ENCODE assay signal across 8 cellular contexts in genomic region chr11:57742087-57742452, GRCh38. TPM values are rescaled to one million over a fixed set of nuclear protein-coding genes. Genes with fewer than 3 reads are reported as not detected.
DNase-seq lines count a peak whose midpoint lies in the region; ATAC-seq and TF ChIP-seq lines count a peak whose summit lies in the region.

No MANE protein-coding gene starts in this region.

- peak overlapping the region; percentile 95 for H3K9ac ChIP-seq in SK-N-SH
- peak overlapping the region; percentile 88 to 98 (median 93) for H3K9ac ChIP-seq in subcutaneous abdominal adipose tissue (ENCODE audit: low read length in 5 of 5)

- peaks cover 39% of the 10 kb centered on the region for H3K4me1 Mint-ChIP-seq in activated CD8-positive, alpha-beta T cell treated with anti-CD3 and anti-CD28 coated beads for 36 hours (ENCODE audit: low read depth)

- peak overlapping the region; percentile 97 for H3K27ac Mint-ChIP-seq in activated CD8-positive, alpha-beta T cell treated with anti-CD3 and anti-CD28 coated beads for 36 hours

- H3K9me3 ChIP-seq in SK-N-SH (no peaks in the 10 kb centered on the region), iPS-18c (ENCODE audit: control insufficient read depth, insufficient read depth, low read length) (no peaks in the 10 kb centered on the region), subcutaneous abdominal adipose tissue (ENCODE audit: control insufficient read depth in 5 of 5, low read length in 5 of 5) (no peaks in the 10 kb centered on the region)

- H3K27ac ChIP-seq in SK-N-SH (ENCODE audit: low read depth in 2 of 2, low read length in 1 of 2) (peak overlapping the region; percentile 85 to 88), subcutaneous abdominal adipose tissue (ENCODE audit: low read depth, low read length) (peak overlapping the region; percentile 89)

- TF ChIP-seq CTCF in SK-N-SH (IDR thresholded peaks at IDR 0.05), result no peak
- TF ChIP-seq CTCF in activated CD8-positive, alpha-beta T cell treated with anti-CD3 and anti-CD28 coated beads for 36 hours (IDR thresholded peaks at IDR 0.05), result no peak

- peak overlapping the region; percentile 54; the same call in 1 of the 2 replicates for H2AFZ ChIP-seq in SK-N-SH (ENCODE audit: low read depth)

- H3F3A ChIP-seq in SK-N-SH (replicated peaks; ENCODE audit: insufficient read depth), result peaks cover 17% of the 10 kb centered on the region

- peak overlapping the region; percentile 97 for H3K4me2 ChIP-seq in SK-N-SH

- H3K36me3 ChIP-seq in SK-N-SH (replicated peaks in 1 of 2; ENCODE audit: control insufficient read depth in 1 of 2, insufficient read depth in 2 of 2, low read length in 1 of 2) (peaks cover 30 to 58% of the 10 kb centered on the region in 2 experiments), subcutaneous abdominal adipose tissue (ENCODE audit: control insufficient read depth in 5 of 5, insufficient read depth in 5 of 5, low read length in 5 of 5) (peaks cover 11 to 66% (median 50%) of the 10 kb centered on the region in 5 donors)

- TF ChIP-seq RAD21 in SK-N-SH (IDR thresholded peaks at IDR 0.05; ENCODE audit: low read length), result no peak

- DNase-seq in SK-N-SH, result no peak
- no peak for DNase-seq in activated CD8-positive, alpha-beta T cell treated with anti-CD3 and anti-CD28 coated beads for 36 hours
- DNase-seq in occipital lobe (lab: John Stamatoyannopoulos, UW), result no peak

- H3K9me2 ChIP-seq in SK-N-SH, result no peaks in the 10 kb centered on the region

- H3K4me3 ChIP-seq in SK-N-SH (ENCODE audit: low read depth in 2 of 2, low read length in 1 of 2) (peak overlapping the region; percentile 90 to 98), iPS-18c (ENCODE audit: insufficient read depth, low read depth, low read length) (peak overlapping the region; percentile 97), subcutaneous abdominal adipose tissue (ENCODE audit: low read depth in 1 of 5, low read length in 5 of 5) (peak overlapping the region; percentile 81 to 96 (median 86))

- H3K79me2 ChIP-seq in SK-N-SH (ENCODE audit: insufficient read depth), result peaks cover 30% of the 10 kb centered on the region

- peaks cover 55% of the 10 kb centered on the region for H3K36me3 Mint-ChIP-seq in activated CD8-positive, alpha-beta T cell treated with anti-CD3 and anti-CD28 coated beads for 36 hours (ENCODE audit: low read depth)

- H3K27me3 ChIP-seq in SK-N-SH (ENCODE audit: insufficient read depth) (no peaks in the 10 kb centered on the region), subcutaneous abdominal adipose tissue (ENCODE audit: control insufficient read depth in 5 of 5, insufficient read depth in 4 of 5, low read length in 5 of 5) (no peaks in the 10 kb centered on the region)

- H3K4me3 Mint-ChIP-seq in activated CD8-positive, alpha-beta T cell treated with anti-CD3 and anti-CD28 coated beads for 36 hours, result peak overlapping the region; percentile 97

- no peak for TF ChIP-seq EP300 in SK-N-SH (IDR thresholded peaks at IDR 0.05; ENCODE audit: borderline replicate concordance in 1 of 2, low read depth in 1 of 2, low read length in 1 of 2)

- no peaks in the 10 kb centered on the region for H4K20me1 ChIP-seq in SK-N-SH (ENCODE audit: insufficient read depth)

- no peaks in the 10 kb centered on the region for H3K9me3 Mint-ChIP-seq in activated CD8-positive, alpha-beta T cell treated with anti-CD3 and anti-CD28 coated beads for 36 hours

- ATAC-seq in SK-N-SH treated with all-trans-retinoic acid at 6 μM for 48 hours (no peak), GM18517 (IDR thresholded peaks at IDR 0.05; ENCODE audit: unreplicated experiment) (no peak), HG02870 (IDR thresholded peaks at IDR 0.05; ENCODE audit: unreplicated experiment) (no peak)
- no peak for ATAC-seq in activated CD8-positive, alpha-beta T cell treated with anti-CD3 and anti-CD28 coated beads for 36 hours

- POLR2A ChIA-PET in SK-N-SH (lab: Yijun Ruan, JAX), result interaction anchor here (0.5 to 1.6 kb wide), 7 partner anchors 12 to 444 kb away, joined by 3 to 17 read pairs (median 5); partner anchors contain the start of genes CTNND1, MED19 and TMX2
- POLR2A ChIA-PET in activated CD8-positive, alpha-beta T cell treated with anti-CD3 and anti-CD28 coated beads for 36 hours (lab: Charles Lee), result interaction anchor here (0.7 to 2.9 kb wide), 22 partner anchors 9 to 832 kb away, joined by 3 to 15 read pairs (median 4); partner anchors contain the start of genes BTBD18, MED19, TMX2 and TNKS1BP1

- no peaks in the 10 kb centered on the region for H3K27me3 Mint-ChIP-seq in activated CD8-positive, alpha-beta T cell treated with anti-CD3 and anti-CD28 coated beads for 36 hours

- H3K4me1 ChIP-seq in SK-N-SH (ENCODE audit: control insufficient read depth in 1 of 2, insufficient read depth in 2 of 2, low read depth in 1 of 2, low read length in 1 of 2), result peaks cover 0 to 7% of the 10 kb centered on the region in 2 experiments; a peak in 3 of 4 replicates
- H3K4me1 ChIP-seq in subcutaneous abdominal adipose tissue (ENCODE audit: control insufficient read depth in 5 of 5, insufficient read depth in 5 of 5, low read length in 5 of 5), result peaks cover 6 to 30% (median 21%) of the 10 kb centered on the region in 5 donors

- 0% methylated on average over 10 of the region's 10 CpGs for WGBS in SK-N-SH (ENCODE audit: low lambda C conversion rate)

- CTCF ChIA-PET in SK-N-SH (lab: Yijun Ruan, JAX), result interaction anchor here (0.7 to 13.2 kb wide), 4 partner anchors 14 to 60 kb away, joined by 3 to 142 read pairs (median 6); partner anchors contain the start of gene CTNND1
- CTCF ChIA-PET in activated CD8-positive, alpha-beta T cell treated with anti-CD3 and anti-CD28 coated beads for 36 hours (lab: Charles Lee), result interaction anchor here (1.2 to 12.2 kb wide), 6 partner anchors 28 to 783 kb away, joined by 4 to 142 read pairs (median 4); partner anchors contain the start of gene UBE2L6

- intact Hi-C loops in activated CD8-positive, alpha-beta T cell treated with anti-CD3 and anti-CD28 coated beads for 36 hours (cut with micrococcal nuclease), result loop anchor here (2.0 kb wide), 1 partner anchor 51 kb away; no protein-coding TSS in a partner anchor

TF ChIP-seq in SK-N-SH, 30 proteins besides CTCF, POLR2A, EP300 and RAD21 (continues in another document):
- no peak for TF ChIP-seq MXI1 (IDR thresholded peaks at IDR 0.05; ENCODE audit: low read depth, low read length)

TF ChIP-seq in SK-N-SH treated with all-trans-retinoic acid at 6 μM for 48 hours, 23 proteins besides CTCF, POLR2A, EP300 and RAD21 (continues in another document):
- TF ChIP-seq ZFP3 (CRISPR knock-in tag; IDR thresholded peaks at IDR 0.05), result no peak
- no peak for TF ChIP-seq PPARA (CRISPR knock-in tag; IDR thresholded peaks at IDR 0.05; ENCODE audit: borderline replicate concordance)
- TF ChIP-seq ARNTL (CRISPR knock-in tag; IDR thresholded peaks at IDR 0.05; ENCODE audit: borderline replicate concordance, low read depth), result no peak
- TF ChIP-seq ZFP30 (CRISPR knock-in tag; IDR thresholded peaks at IDR 0.05), result no peak
- no peak for TF ChIP-seq ISL1 (CRISPR knock-in tag; IDR thresholded peaks at IDR 0.05)
- no peak for TF ChIP-seq RARB (CRISPR knock-in tag; IDR thresholded peaks at IDR 0.05)
- no peak for TF ChIP-seq CREB5 (CRISPR knock-in tag; IDR thresholded peaks at IDR 0.05; ENCODE audit: low read depth)

RNA-seq across cellular contexts. Expression of gene SELENOH, which starts 0.8 kb away (rescaled TPM):
- 291 and 333 TPM in 2 replicates for polyA plus RNA-seq in SK-N-SH (2012; rRNA removed)
- 289 and 306 TPM in 2 replicates for polyA plus RNA-seq in SK-N-SH (2012; cell fraction: cytosol; rRNA removed)
- 183 and 301 TPM in 2 replicates for polyA plus RNA-seq in SK-N-SH (2012; cell fraction: nucleus; rRNA removed)
- 100 to 1,000 TPM; 257 to 265 TPM for total RNA-seq in activated CD8-positive, alpha-beta T cell treated with anti-CD3 and anti-CD28 coated beads for 36 hours
- 48.5 TPM for total RNA-seq in occipital lobe

RNA-seq across cellular contexts. Expression of gene BTBD18, which starts 9.5 kb away (rescaled TPM):
- polyA plus RNA-seq in SK-N-SH (2012; rRNA removed), result not detected in 2 replicates
- polyA plus RNA-seq in SK-N-SH (2012; cell fraction: cytosol; rRNA removed), result not detected in 2 replicates
- polyA plus RNA-seq in SK-N-SH (2012; cell fraction: nucleus; rRNA removed), result not detected in 2 replicates
- total RNA-seq in activated CD8-positive, alpha-beta T cell treated with anti-CD3 and anti-CD28 coated beads for 36 hours, result not detected
- total RNA-seq in occipital lobe, result not detected

RNA-seq across cellular contexts. Expression of gene CTNND1, which starts 19.5 kb away (rescaled TPM):
- polyA plus RNA-seq in SK-N-SH (2012; rRNA removed), result 39.4 and 49.4 TPM in 2 replicates
- 38.3 and 40.5 TPM in 2 replicates for polyA plus RNA-seq in SK-N-SH (2012; cell fraction: cytosol; rRNA removed)
- polyA plus RNA-seq in SK-N-SH (2012; cell fraction: nucleus; rRNA removed), result 59.2 and 69.5 TPM in 2 replicates
- total RNA-seq in activated CD8-positive, alpha-beta T cell treated with anti-CD3 and anti-CD28 coated beads for 36 hours, result 1 to 10 TPM; 7.3 to 7.9 TPM
- total RNA-seq in occipital lobe, result 122 TPM

RNA-seq across cellular contexts. Expression of gene TMX2, which starts 29.7 kb away (rescaled TPM):
- polyA plus RNA-seq in SK-N-SH (2012; rRNA removed), result 88.6 and 94.6 TPM in 2 replicates
- polyA plus RNA-seq in SK-N-SH (2012; cell fraction: cytosol; rRNA removed), result 82.1 and 93.4 TPM in 2 replicates
- polyA plus RNA-seq in SK-N-SH (2012; cell fraction: nucleus; rRNA removed), result 99.7 and 117 TPM in 2 replicates
- total RNA-seq in activated CD8-positive, alpha-beta T cell treated with anti-CD3 and anti-CD28 coated beads for 36 hours, result 10 to 100 TPM; 53.1 to 58.6 TPM
- 44.6 TPM for total RNA-seq in occipital lobe

RNA-seq across cellular contexts. Expression of gene MED19, which starts 30.1 kb away (rescaled TPM):
- 35.2 and 38.7 TPM in 2 replicates for polyA plus RNA-seq in SK-N-SH (2012; rRNA removed)
- polyA plus RNA-seq in SK-N-SH (2012; cell fraction: cytosol; rRNA removed), result 32.2 and 33.1 TPM in 2 replicates
- polyA plus RNA-seq in SK-N-SH (2012; cell fraction: nucleus; rRNA removed), result 37.6 and 38.1 TPM in 2 replicates
- total RNA-seq in activated CD8-positive, alpha-beta T cell treated with anti-CD3 and anti-CD28 coated beads for 36 hours, result 10 to 100 TPM in 1 of 2 experiments, 1 to 10 TPM in 1; 9.1 to 10.3 TPM
- total RNA-seq in occipital lobe, result 27.1 TPM

Comparison
In these comparisons a context has a peak if more than half of its experiments do, and no peak if none do; other contexts are left out.
1. RNA of gene CTNND1, which starts 19.5 kb away (total RNA-seq): 122 TPM in occipital lobe (single experiment); 7.3 to 7.9 TPM in activated CD8-positive, alpha-beta T cell treated with anti-CD3 and anti-CD28 coated beads for 36 hours; every median in the first group is over 10 times any median in the second.
2. Peak in every context shown above with its lines, with median percentiles within 50 percentile points of each other: H3K4me3 ChIP-seq.